ENCODE assay signal across 10 cellular contexts in the genomic region with DNA sequence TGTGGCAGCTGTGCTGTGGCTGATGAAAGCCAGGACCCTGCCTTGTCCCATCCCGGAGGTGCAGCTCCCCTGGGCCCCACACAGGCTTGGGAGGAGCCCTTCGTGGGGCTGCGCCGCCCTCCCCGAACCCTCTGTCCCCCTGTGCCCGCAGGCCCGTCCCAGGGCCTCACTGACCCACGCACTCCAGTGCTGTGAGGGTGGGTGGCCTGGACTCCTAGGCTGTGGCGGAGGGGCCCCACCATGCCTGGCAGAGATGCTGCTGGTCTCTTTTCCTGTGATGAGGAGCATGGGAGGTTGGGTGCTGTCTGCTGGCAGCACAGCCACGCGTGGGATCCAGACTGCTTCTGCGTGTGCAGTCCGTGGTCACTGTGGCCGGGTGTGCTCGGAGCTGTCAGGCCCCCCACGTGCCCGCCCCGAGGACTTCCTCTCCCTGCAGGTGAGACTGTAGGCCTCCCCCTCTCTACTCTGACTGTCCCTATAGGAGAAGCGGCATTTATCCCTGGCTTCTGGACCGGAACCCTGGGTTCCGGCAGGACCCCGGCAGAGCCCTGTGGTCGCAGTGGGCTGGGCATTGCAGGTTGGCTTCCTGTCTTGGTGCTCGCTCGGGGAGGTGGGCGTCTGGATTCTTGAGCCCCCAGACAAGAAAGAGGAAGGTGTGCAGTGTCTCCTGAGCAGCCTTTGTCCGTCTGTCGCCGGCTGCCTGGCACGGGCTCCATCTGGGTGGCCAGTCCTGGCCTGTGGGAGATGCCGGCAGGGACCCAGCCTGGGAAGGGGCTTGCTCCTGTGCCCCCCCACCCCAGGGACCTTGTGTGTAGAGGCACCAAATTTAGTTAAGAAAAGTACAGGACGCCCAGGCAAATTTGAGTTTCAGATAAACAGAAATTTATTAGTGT. TPM values are rescaled to one million over a fixed set of nuclear protein-coding genes. Genes with fewer than 3 reads are reported as not detected.
DNase-seq lines count a peak whose midpoint lies in the region; TF ChIP-seq lines count a peak whose summit lies in the region.
"Had no signal": no experiment of that assay in that cellular context is flagged by ENCODE, and none has a peak within 500 bp of the region (broad histone marks: within the 10 kb centered on the region; RNA-seq: fewer than 3 reads in every experiment).

No MANE protein-coding gene starts in this region.

- H3K9me3 ChIP-seq in BLaER1: peaks cover 7% of the 10 kb centered on the region
- H3K9me3 ChIP-seq: SJSA1 had no signal

- H3K27me3 Mint-ChIP-seq in nephron (ENCODE audit: low read depth): peaks cover 3% of the 10 kb centered on the region

- H3K4me2 ChIP-seq in BLaER1: peak overlapping the region; percentile 100

- H3K27ac Mint-ChIP-seq in nephron: peak overlapping the region; percentile 39 to 53 (median 44)

- peaks cover 70% of the 10 kb centered on the region for H3K4me1 ChIP-seq in BLaER1

- peaks cover 50% of the 10 kb centered on the region for H3K36me3 ChIP-seq in BLaER1

- peaks cover 2% of the 10 kb centered on the region for H3K9me3 Mint-ChIP-seq in nephron

- H3K4me3 Mint-ChIP-seq in nephron: peak overlapping the region; percentile 74 to 92 (median 92)

- TF ChIP-seq CTCF in choroid plexus epithelial cell (conservative IDR thresholded peaks at IDR 0.05; ENCODE audit: low read depth, low read length) (no peak), nephron (IDR thresholded peaks at IDR 0.05; ENCODE audit: unreplicated experiment in 3 of 3) (no peak)

- peak overlapping the region; percentile 97 for H3K27ac ChIP-seq in BLaER1
- H3K27ac ChIP-seq: SJSA1 had no signal

- DNase-seq in Jurkat, Clone E6-1 (ENCODE audit: low read depth, low spot score): no peak
- no peak for DNase-seq in choroid plexus epithelial cell (ENCODE audit: low read depth)
- no peak for DNase-seq in SHP77 (lab: John Stamatoyannopoulos, UW)
- no peak for DNase-seq in DMS153 treated with DMSO at 0.1 percent for 48 hours (lab: John Stamatoyannopoulos, UW; ENCODE audit: unreplicated experiment)
- no peak for DNase-seq in NK-92 treated with Interleukin-12 subunit alpha and Interleukin-12 subunit beta, amount 100 ng/mL, for 24 hours (lab: John Stamatoyannopoulos, UW)
- no peak for DNase-seq in dedifferentiated amniotic fluid mesenchymal stem cell (ENCODE audit: extremely low spot score)
- DNase-seq: effector CD8-positive, alpha-beta T cell had no signal

- peaks cover 67% of the 10 kb centered on the region for H4K20me1 ChIP-seq in BLaER1

- H3K4me3 ChIP-seq in BLaER1 (peak overlapping the region; percentile 94), choroid plexus epithelial cell (ENCODE audit: low read depth, low read length) (peak overlapping the region; percentile 71)
- H3K4me3 ChIP-seq in Jurkat, Clone E6-1 (ENCODE audit: low read length): peak overlapping the region; percentile 87

- H3K9ac ChIP-seq in BLaER1: peak overlapping the region; percentile 98

- H3K36me3 Mint-ChIP-seq in nephron (ENCODE audit: low read depth): peaks cover 14% of the 10 kb centered on the region

- H3K4me1 Mint-ChIP-seq in nephron: peaks cover 7% of the 10 kb centered on the region

- H3K27me3 ChIP-seq in BLaER1: no peaks in the 10 kb centered on the region
- H3K27me3 ChIP-seq: SJSA1 had no signal

RNA-seq across cellular contexts. Expression of gene MTA1, which starts 2.3 kb away (rescaled TPM):
- polyA plus RNA-seq in Jurkat, Clone E6-1 (2012; ENCODE audit: insufficient read depth, insufficient read length): 184 TPM

RNA-seq across cellular contexts. Expression of gene TEX22, which starts 23.6 kb away (rescaled TPM):
- 3.9 TPM for polyA plus RNA-seq in Jurkat, Clone E6-1 (2012; ENCODE audit: insufficient read depth, insufficient read length)

RNA-seq across cellular contexts. Expression of gene CRIP2, which starts 52.7 kb away (rescaled TPM):
- polyA plus RNA-seq in Jurkat, Clone E6-1 (2012; ENCODE audit: insufficient read depth, insufficient read length): 6.1 TPM
